ENCODE assay signal across 8 cellular contexts in genomic region chr1:212432163-212432705, GRCh38. TPM values are rescaled to one million over a fixed set of nuclear protein-coding genes. Genes with fewer than 3 reads are reported as not detected.
DNase-seq lines count a peak whose midpoint lies in the region; ATAC-seq, FAIRE-seq and TF ChIP-seq lines count a peak whose summit lies in the region.

No MANE protein-coding gene starts in this region.

- peaks cover 2% of the 10 kb centered on the region; the same call in 1 of the 2 replicates for H3K4me1 ChIP-seq in HEK293 (ENCODE audit: control insufficient read depth, insufficient read depth, low read length)
- peaks cover 36% of the 10 kb centered on the region for H3K4me1 ChIP-seq in left ventricle myocardium inferior
- H3K4me1 ChIP-seq in spleen: peaks cover 0 to 37% (median 21%) of the 10 kb centered on the region in 6 donors

- ATAC-seq in HG03565 (IDR thresholded peaks at IDR 0.05; ENCODE audit: unreplicated experiment) (no peak), sciatic nerve (no peak)

- no peak for TF ChIP-seq POLR2A in spleen (IDR thresholded peaks at IDR 0.05)

- H3K27me3 ChIP-seq in WERI-Rb-1 (ENCODE audit: insufficient read depth, low read depth, severe bottlenecking) (no peaks in the 10 kb centered on the region), left ventricle myocardium inferior (ENCODE audit: low read depth) (no peaks in the 10 kb centered on the region), spleen (replicated peaks in 1 of 7) (no peaks in the 10 kb centered on the region)

- POLR2A ChIA-PET in HEK293 (lab: Yijun Ruan, JAX): interaction anchor here (1.0 kb wide), 1 partner anchor 10 kb away, joined by 4 read pairs; no protein-coding TSS in a partner anchor

- FAIRE-seq in frontal cortex (lab: Jason Lieb, UNC): no peak

- CTCF ChIA-PET in HEK293 (lab: Yijun Ruan, JAX): interaction anchor here (0.5 to 0.9 kb wide), 5 partner anchors 24 to 670 kb away, joined by 3 to 6 read pairs (median 4); no protein-coding TSS in a partner anchor

- H3K9me3 ChIP-seq in HEK293 (ENCODE audit: control insufficient read depth, insufficient read depth, low read depth, low read length): no peaks in the 10 kb centered on the region
- no peaks in the 10 kb centered on the region for H3K9me3 ChIP-seq in WERI-Rb-1 (ENCODE audit: severe bottlenecking)
- H3K9me3 ChIP-seq in left ventricle myocardium inferior (replicated peaks): no peaks in the 10 kb centered on the region
- no peaks in the 10 kb centered on the region for H3K9me3 ChIP-seq in spleen

- H3K4me3 ChIP-seq in HEK293 (ENCODE audit: low read depth, low read length) (peak overlapping the region; percentile 66), WERI-Rb-1 (ENCODE audit: low read depth, low read length) (peak overlapping the region; percentile 38), left ventricle myocardium inferior (peak overlapping the region; percentile 81), spleen (peak overlapping the region in 7 of 8 donors; percentile 61 to 90 (median 70))

- no peak for TF ChIP-seq CTCF in HEK293 (tag by site-specific recombination; IDR thresholded peaks at IDR 0.05)
- TF ChIP-seq CTCF in WERI-Rb-1 (IDR thresholded peaks at IDR 0.05; ENCODE audit: low read depth, low read length): no peak
- TF ChIP-seq CTCF in left ventricle myocardium inferior (IDR thresholded peaks at IDR 0.05; ENCODE audit: borderline replicate concordance): no peak
- no peak for TF ChIP-seq CTCF in spleen (IDR thresholded peaks at IDR 0.05 in 8 of 11, conservative IDR thresholded peaks at IDR 0.05 in 3 of 11)

- no peak for DNase-seq in WERI-Rb-1
- no peak for DNase-seq in left ventricle myocardium inferior
- DNase-seq in spleen: no peak
- DNase-seq in frontal cortex (ENCODE audit: low spot score in 2 of 2): no peak
- DNase-seq in central memory CD4-positive, alpha-beta T cell: no peak
- no peak for DNase-seq in sciatic nerve (ENCODE audit: low spot score)

- peak overlapping the region; percentile 80; the same call in 1 of the 2 replicates for H3K27ac ChIP-seq in HEK293 (ENCODE audit: extremely low read depth, low read depth, low read length)
- no peak overlapping the region for H3K27ac ChIP-seq in WERI-Rb-1
- peak overlapping the region; percentile 92 for H3K27ac ChIP-seq in left ventricle myocardium inferior (replicated peaks)
- H3K27ac ChIP-seq in spleen: peak overlapping the region in 7 of 8 donors; percentile 30 to 86 (median 77)

- intact Hi-C loops in left ventricle myocardium inferior (cut with micrococcal nuclease): no loop called here
- intact Hi-C loops in spleen (cut with DNase I; ENCODE audit: low total_unique reads): no loop called here
- intact Hi-C loops in sciatic nerve (cut with DNase I): no loop called here

- H3K36me3 ChIP-seq in HEK293 (ENCODE audit: control insufficient read depth in 2 of 2, insufficient read depth in 1 of 2, low read length in 2 of 2) (peaks cover 0 to 4% of the 10 kb centered on the region in 2 experiments; a peak in 1 of 3 replicates), WERI-Rb-1 (no peaks in the 10 kb centered on the region; the same call in none of the 2 replicates), left ventricle myocardium inferior (no peaks in the 10 kb centered on the region), spleen (no peaks in the 10 kb centered on the region)

- 48 to 59% (median 53%) methylated on average over 9 of the region's 9 CpGs for WGBS in spleen, 5 donors

TF ChIP-seq in HEK293, 187 proteins besides CTCF, POLR2A, EP300 and RAD21:
- TF ChIP-seq ZBTB20 (tag by site-specific recombination; IDR thresholded peaks at IDR 0.05): peak; percentile 17; the same call in 1 of the 2 replicates
- peak; percentile 82 for TF ChIP-seq ZFHX2 (tag by site-specific recombination; conservative IDR thresholded peaks at IDR 0.05)
- no peak for TF ChIP-seq ZSCAN30 (tag by site-specific recombination; IDR thresholded peaks at IDR 0.05)
- 0 out of 2 replicates have a peak, but pooled peaks have one; percentile 15 for TF ChIP-seq ZEB2 (tag by site-specific recombination; IDR thresholded peaks at IDR 0.05)
- 0 out of 2 replicates have a peak, but pooled peaks have one; percentile 23 for TF ChIP-seq ZNF501 (tag by site-specific recombination; IDR thresholded peaks at IDR 0.05)
- TF ChIP-seq ZNF530 (tag by site-specific recombination; IDR thresholded peaks at IDR 0.05; ENCODE audit: low read depth): no peak
- TF ChIP-seq ZNF335 (tag by site-specific recombination; conservative IDR thresholded peaks at IDR 0.05): peak; percentile 54
- TF ChIP-seq PRDM10 (tag by site-specific recombination; IDR thresholded peaks at IDR 0.05): peak; percentile 43; the same call in 1 of the 2 replicates
- no peak for TF ChIP-seq ZNF560 (tag by site-specific recombination; IDR thresholded peaks at IDR 0.05; ENCODE audit: borderline replicate concordance)
- peak; percentile 59 for TF ChIP-seq EGR2 (tag by site-specific recombination; IDR thresholded peaks at IDR 0.05; ENCODE audit: low read depth)
- no peak for TF ChIP-seq ZNF488 (tag by site-specific recombination; IDR thresholded peaks at IDR 0.05)
- TF ChIP-seq RBAK (tag by site-specific recombination; IDR thresholded peaks at IDR 0.05): no peak
- 0 out of 2 replicates have a peak, but pooled peaks have one; percentile 35 for TF ChIP-seq SP7 (tag by site-specific recombination; IDR thresholded peaks at IDR 0.05)
- TF ChIP-seq ZNF280D (tag by site-specific recombination; IDR thresholded peaks at IDR 0.05): no peak
TF ChIP-seq in HEK293: peak in this region for 8.

RNA-seq across cellular contexts. Expression of gene NENF, which starts 0.5 kb away (rescaled TPM):
- total RNA-seq in left ventricle myocardium inferior: 108 TPM
- 10 to 100 TPM; 23.2 to 43.9 (median 31.6) TPM for total RNA-seq in spleen
- 10 to 100 TPM; 49.9 to 59.4 (median 56.5) TPM for polyA plus RNA-seq in spleen
- total RNA-seq in frontal cortex: 21.2 TPM
- total RNA-seq in sciatic nerve: 65.8 TPM

RNA-seq across cellular contexts. Expression of gene PACC1, which starts 17.5 kb away (rescaled TPM):
- total RNA-seq in left ventricle myocardium inferior (2.6 TPM), spleen (10 to 100 TPM in 4 of 7 donors, 1 to 10 TPM in 3; 8.1 to 12.8 (median 10.7) TPM), frontal cortex (26.5 TPM), sciatic nerve (6.7 TPM)
- 1 to 10 TPM; 6.5 to 8.2 (median 6.8) TPM for polyA plus RNA-seq in spleen
